8 cellular contexts compared by ENCODE assay signal in the genomic region with DNA sequence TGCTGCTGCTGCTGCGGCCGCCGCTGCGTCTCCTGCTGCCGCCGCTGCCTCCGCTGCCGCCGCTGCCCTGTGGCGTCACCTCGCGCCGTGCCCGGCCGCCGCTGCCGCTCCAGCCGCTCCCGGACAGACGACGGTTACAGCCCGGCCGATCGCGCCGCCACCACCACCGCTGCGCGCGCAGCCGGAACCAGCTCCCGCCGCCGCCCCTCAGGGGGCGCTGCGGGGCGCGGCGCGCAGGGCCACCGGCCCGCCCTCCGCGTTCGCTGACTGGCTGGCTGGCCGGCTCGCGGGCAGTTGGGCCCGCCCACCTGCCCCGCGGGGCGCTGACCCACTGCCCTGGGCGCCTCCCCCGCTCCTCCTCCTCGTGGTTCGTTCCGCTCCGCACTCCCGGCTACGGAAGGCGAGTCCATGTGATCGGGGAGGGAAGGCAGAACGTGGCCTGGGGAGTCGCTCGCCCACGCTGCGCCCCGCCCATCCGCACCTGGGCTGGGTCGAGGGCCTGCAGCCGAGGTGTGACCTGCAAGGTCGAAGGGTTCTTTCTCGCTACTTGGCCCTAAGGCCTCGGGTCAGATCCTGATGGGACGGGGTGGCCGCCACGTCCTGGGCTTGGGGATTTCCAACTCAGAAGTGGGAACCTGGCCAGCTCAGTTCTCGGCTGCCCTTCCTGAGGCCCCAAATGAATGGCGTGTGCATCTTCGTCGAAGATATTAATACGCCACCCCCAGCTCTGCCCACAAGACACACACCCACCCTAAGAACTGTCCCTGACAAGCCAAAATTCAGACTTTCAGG. TPM values are rescaled to one million over a fixed set of nuclear protein-coding genes. Genes with fewer than 3 reads are reported as not detected.
A peak's percentile ranks its signal among the peaks of the same experiment; 100 is the strongest.
DNase-seq lines count a peak whose midpoint lies in the region; ATAC-seq, FAIRE-seq and TF ChIP-seq lines count a peak whose summit lies in the region.

A gene (minus strand): TSS at position 185 of the 792 bp plus-strand sequence. CDS start 19,303 bp downstream, outside the sequence.

- WGBS in HepG2 (ENCODE audit: low lambda C conversion rate) = 53% methylated on average over 7 of the region's 82 CpGs

- no TSS peak for BruUV-seq in HepG2 (replicated peaks; lab: Mats Ljungman, UMichigan)

- ATAC-seq in GM19324 (IDR thresholded peaks at IDR 0.05; ENCODE audit: low FRiP score, unreplicated experiment) (peak; percentile 83), HG03460 (IDR thresholded peaks at IDR 0.05; ENCODE audit: unreplicated experiment) (peak; percentile 62), HepG2 (peak; percentile 85)

- no peaks in the 10 kb centered on the region for H3K9me3 ChIP-seq in HepG2 (ENCODE audit: low read length)

- TF ChIP-seq EP300 in HepG2 (IDR thresholded peaks at IDR 0.05; ENCODE audit: low read depth in 2 of 2, low read length in 2 of 2) (no peak), HepG2 (CRISPR knock-in tag; IDR thresholded peaks at IDR 0.05; ENCODE audit: borderline replicate concordance) (peak; percentile 75)

- peak within 1 kb of the TSS; percentile 66 to 99 (median 98) for H3K4me3 ChIP-seq in HepG2 (replicated peaks in 1 of 3; ENCODE audit: insufficient read depth in 1 of 3, low read depth in 2 of 3, low read length in 3 of 3)

- no peaks in the 10 kb centered on the region; a peak in 1 of 5 replicates for H3K27me3 ChIP-seq in HepG2 (ENCODE audit: control insufficient read depth in 1 of 2, insufficient read depth in 2 of 2, low read length in 2 of 2)

- H3K4me1 ChIP-seq in HepG2 (ENCODE audit: insufficient read depth, low read length) = peaks cover 60% of the 10 kb centered on the region

- peak within 1 kb of the TSS; percentile 84 for H3K27ac ChIP-seq in HepG2 (ENCODE audit: extremely low read length, insufficient read depth, low read length)

- in situ Hi-C loops in HepG2 (cut with HindIII; ENCODE audit: extremely low pct_ligation_motif_present, low pct_unique_long_range_greater_than_20kb) = no loop called here

- intact Hi-C loops in HepG2 (cut with micrococcal nuclease; ENCODE audit: unreplicated experiment) = no loop called here

- peaks cover 42% of the 10 kb centered on the region for H3K79me2 ChIP-seq in HepG2 (ENCODE audit: insufficient read depth, low read length)

- no peak within 1 kb of the TSS for H2AFZ ChIP-seq in HepG2 (ENCODE audit: low read length)

- peak; percentile 97 for DNase-seq in CD1c-positive myeloid dendritic cell (ENCODE audit: extremely low spot score)
- DNase-seq in NCI-H526 (lab: John Stamatoyannopoulos, UW) = peak; percentile 77 to 95
- DNase-seq in activated CD4-positive, alpha-beta T cell treated with anti-CD3 and anti-CD28 coated beads, Interleukin-2, amount 50 U/mL, for 24 hours (ENCODE audit: low read depth in 1 of 2, low spot score in 1 of 2) = peak; percentile 73 to 76
- peak; percentile 95 for DNase-seq in dermis blood vessel endothelial cell
- DNase-seq in HepG2 (ENCODE audit: low spot score) = peak; percentile 91
- peak; percentile 80 to 83 for DNase-seq in stimulated activated CD4-positive, alpha-beta T cell treated with anti-CD3 and anti-CD28 coated beads, Interleukin-2, amount 100 ng/mL, for 48 hours

- H3K4me2 ChIP-seq in HepG2 (ENCODE audit: low read depth, low read length) = peak within 1 kb of the TSS; percentile 95

- TF ChIP-seq CTCF in HepG2 (CRISPR knock-in tag; IDR thresholded peaks at IDR 0.05) = peak; percentile 40; the same call in 1 of the 2 replicates

- TF ChIP-seq POLR2A in HepG2 (IDR thresholded peaks at IDR 0.05; ENCODE audit: insufficient read depth in 1 of 2, low read depth in 2 of 2, low read length in 2 of 2) = peak; percentile 41 to 71; a peak in 3 of 4 replicates

- POLR2A ChIA-PET in HepG2 (lab: Yijun Ruan, JAX) = interaction anchor here (0.6 to 2.2 kb wide), 8 partner anchors 17 to 134 kb away, joined by 3 to 18 read pairs (median 6); a partner anchor contains a TSS

- H3K36me3 ChIP-seq in HepG2 (replicated peaks in 1 of 2; ENCODE audit: control insufficient read depth in 1 of 2, insufficient read depth in 2 of 2, low read length in 2 of 2) = no peaks in the 10 kb centered on the region

- FAIRE-seq in HepG2 (lab: Jason Lieb, UNC) = peak; percentile 47

- TF ChIP-seq RAD21 in HepG2 (CRISPR knock-in tag; IDR thresholded peaks at IDR 0.05) = 0 out of 2 replicates have a peak, but pooled peaks have one; percentile 36

- peaks cover 40% of the 10 kb centered on the region for H4K20me1 ChIP-seq in HepG2 (ENCODE audit: insufficient read depth, low read length)

- CTCF ChIA-PET in HepG2 (lab: Yijun Ruan, JAX; ENCODE audit: low intra/inter-chr PET ratio, low total read pairs) = interaction anchor here (2.8 kb wide), 1 partner anchor 25 kb away, joined by 54 read pairs; no protein-coding TSS in a partner anchor

- H3K9ac ChIP-seq in HepG2 (ENCODE audit: insufficient read depth, low read depth, low read length) = peak within 1 kb of the TSS; percentile 87

TF ChIP-seq in HepG2, 621 proteins besides CTCF, POLR2A, EP300 and RAD21 (continues in another document):
- TF ChIP-seq XRCC5 (optimal IDR thresholded peaks at IDR 0.05; ENCODE audit: low read length) = peak; percentile 85
- TF ChIP-seq, protein P1, sequence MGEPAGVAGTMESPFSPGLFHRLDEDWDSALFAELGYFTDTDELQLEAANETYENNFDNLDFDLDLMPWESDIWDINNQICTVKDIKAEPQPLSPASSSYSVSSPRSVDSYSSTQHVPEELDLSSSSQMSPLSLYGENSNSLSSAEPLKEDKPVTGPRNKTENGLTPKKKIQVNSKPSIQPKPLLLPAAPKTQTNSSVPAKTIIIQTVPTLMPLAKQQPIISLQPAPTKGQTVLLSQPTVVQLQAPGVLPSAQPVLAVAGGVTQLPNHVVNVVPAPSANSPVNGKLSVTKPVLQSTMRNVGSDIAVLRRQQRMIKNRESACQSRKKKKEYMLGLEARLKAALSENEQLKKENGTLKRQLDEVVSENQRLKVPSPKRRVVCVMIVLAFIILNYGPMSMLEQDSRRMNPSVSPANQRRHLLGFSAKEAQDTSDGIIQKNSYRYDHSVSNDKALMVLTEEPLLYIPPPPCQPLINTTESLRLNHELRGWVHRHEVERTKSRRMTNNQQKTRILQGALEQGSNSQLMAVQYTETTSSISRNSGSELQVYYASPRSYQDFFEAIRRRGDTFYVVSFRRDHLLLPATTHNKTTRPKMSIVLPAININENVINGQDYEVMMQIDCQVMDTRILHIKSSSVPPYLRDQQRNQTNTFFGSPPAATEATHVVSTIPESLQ (CRISPR knock-in tag; conservative IDR thresholded peaks at IDR 0.05) = no peak; the same call in 1 of the 2 replicates
- TF ChIP-seq, protein P2, sequence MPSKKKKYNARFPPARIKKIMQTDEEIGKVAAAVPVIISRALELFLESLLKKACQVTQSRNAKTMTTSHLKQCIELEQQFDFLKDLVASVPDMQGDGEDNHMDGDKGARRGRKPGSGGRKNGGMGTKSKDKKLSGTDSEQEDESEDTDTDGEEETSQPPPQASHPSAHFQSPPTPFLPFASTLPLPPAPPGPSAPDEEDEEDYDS (CRISPR knock-in tag; IDR thresholded peaks at IDR 0.05) = peak; percentile 82

RNA-seq across cellular contexts. Expression of the gene that starts here (rescaled TPM):
- total RNA-seq in dermis blood vessel endothelial cell = 199 and 243 TPM in 2 replicates
- total RNA-seq in HepG2 (2016; rRNA removed; fragmentation: Illumina TruSeq; extraction: Trizol) = 225 and 284 TPM in 2 replicates
- 369 and 408 TPM in 2 replicates for total RNA-seq in HepG2 (2016; cell fraction: cytosol; rRNA removed; fragmentation: Illumina TruSeq; extraction: Trizol; ENCODE audit: low read depth)
- total RNA-seq in HepG2 (2016; cell fraction: insoluble cytoplasmic fraction; rRNA removed; fragmentation: Illumina TruSeq; extraction: Trizol) = 221 and 292 TPM in 2 replicates
- 422 and 446 TPM in 2 replicates for total RNA-seq in HepG2 (2016; cell fraction: membrane; rRNA removed; fragmentation: Illumina TruSeq; extraction: Trizol)
- 70.1 and 106 TPM in 2 replicates for total RNA-seq in HepG2 (2016; cell fraction: nucleus; rRNA removed; fragmentation: Illumina TruSeq; extraction: Trizol)
- 133 and 173 TPM in 2 replicates for polyA plus RNA-seq in HepG2 (2011; rRNA removed)
- 32.3 and 61.4 TPM in 2 replicates for polyA plus RNA-seq in HepG2 (2011; cell fraction: cytosol; rRNA removed)
- polyA plus RNA-seq in HepG2 (2011; cell fraction: nucleus; rRNA removed) = 11.8 and 23.9 TPM in 2 replicates
- 117 and 164 TPM in 2 replicates for polyA plus RNA-seq in HepG2 (2012)
- polyA plus RNA-seq in HepG2 (2016; cell fraction: cytosol; fragmentation: Illumina TruSeq; extraction: Trizol; ENCODE audit: low read depth) = 182 and 192 TPM in 2 replicates
- polyA plus RNA-seq in HepG2 (2016; cell fraction: insoluble cytoplasmic fraction; fragmentation: Illumina TruSeq; extraction: Trizol; ENCODE audit: low read depth) = 288 and 291 TPM in 2 replicates
- 288 and 296 TPM in 2 replicates for polyA plus RNA-seq in HepG2 (2016; cell fraction: membrane; fragmentation: Illumina TruSeq; extraction: Trizol; ENCODE audit: low read depth)
- polyA plus RNA-seq in HepG2 (2016; cell fraction: nucleus; fragmentation: Illumina TruSeq; extraction: Trizol; ENCODE audit: insufficient read depth, low read depth) = 121 and 131 TPM in 2 replicates
- polyA minus RNA-seq in HepG2 (2011; rRNA and poly(A)+ RNA removed; ENCODE audit: low replicate concordance) = 228 and 834 TPM in 2 replicates
- polyA minus RNA-seq in HepG2 (2011; cell fraction: cytosol; rRNA and poly(A)+ RNA removed) = 120 and 150 TPM in 2 replicates
- polyA minus RNA-seq in HepG2 (2011; cell fraction: nucleus; rRNA and poly(A)+ RNA removed) = 43.0 and 80.8 TPM in 2 replicates

Comparison
In these comparisons a context has a peak if more than half of its experiments do, and no peak if none do; other contexts are left out.
1. Peak in every context shown above with its lines: DNase-seq, ATAC-seq, H3K4me3 ChIP-seq and H3K27ac ChIP-seq.